ENCODE assay signal across 8 cellular contexts in genomic region chrX:12975999-12976558, GRCh38. TPM values are rescaled to one million over a fixed set of nuclear protein-coding genes. Genes with fewer than 3 reads are reported as not detected.
A peak's percentile ranks its signal among the peaks of the same experiment; 100 is the strongest.
DNase-seq lines count a peak whose midpoint lies in the region; ATAC-seq, FAIRE-seq and TF ChIP-seq lines count a peak whose summit lies in the region.

No MANE protein-coding gene starts in this region.

- H3K27ac ChIP-seq in Panc1 (ENCODE audit: low read length) (peak overlapping the region; percentile 85), brain microvascular endothelial cell (peak overlapping the region; percentile 93), small intestine (ENCODE audit: low read depth in 1 of 2, low read length in 1 of 2) (peak overlapping the region; percentile 65 to 99)

- FAIRE-seq in small intestine (lab: Jason Lieb, UNC) = no peak

- no peaks in the 10 kb centered on the region for H3K9me3 ChIP-seq in Panc1 (ENCODE audit: control insufficient read depth, insufficient read depth, low read depth, low read length)
- H3K9me3 ChIP-seq in small intestine (ENCODE audit: control insufficient read depth, low read depth) = no peaks in the 10 kb centered on the region

- ATAC-seq in Panc1 = no peak
- no peak for ATAC-seq in GM21576 (IDR thresholded peaks at IDR 0.05; ENCODE audit: unreplicated experiment)
- no peak for ATAC-seq in HG02885 (IDR thresholded peaks at IDR 0.05; ENCODE audit: poor library complexity, unreplicated experiment)

- peak overlapping the region; percentile 68 to 80 for H3K4me3 ChIP-seq in Panc1 (ENCODE audit: low read depth in 2 of 2, low read length in 2 of 2)
- peak overlapping the region; percentile 84 for H3K4me3 ChIP-seq in brain microvascular endothelial cell (ENCODE audit: low read depth, low read length)
- peak overlapping the region; percentile 64 to 99 for H3K4me3 ChIP-seq in small intestine (ENCODE audit: low read depth in 1 of 2, low read length in 2 of 2)

- in situ Hi-C loops in ACHN (cut with HindIII; ENCODE audit: low pct_ligation_motif_present, low pct_unique_long_range_greater_than_20kb, low sequenced_read_pairs) = no loop called here
- in situ Hi-C loops in Panc1 (cut with HindIII; ENCODE audit: low pct_unique_long_range_greater_than_20kb, low sequenced_read_pairs) = no loop called here
- in situ Hi-C loops in brain microvascular endothelial cell (cut with HindIII; ENCODE audit: low pct_ligation_motif_present, low sequenced_read_pairs) = no loop called here

- POLR2A ChIA-PET in Panc1 (lab: Charles Lee) = interaction anchor here (0.7 kb wide), 2 partner anchors 229 to 1053 kb away, joined by 3 read pairs; no protein-coding TSS in a partner anchor

- H3K27me3 ChIP-seq in Panc1 (ENCODE audit: control insufficient read depth, insufficient read depth, low read length) = no peaks in the 10 kb centered on the region
- H3K27me3 ChIP-seq in brain microvascular endothelial cell (replicated peaks) = no peaks in the 10 kb centered on the region
- no peaks in the 10 kb centered on the region for H3K27me3 ChIP-seq in small intestine (ENCODE audit: control insufficient read depth in 2 of 2, insufficient read depth in 2 of 2, low read length in 2 of 2)

- WGBS in small intestine, 3 donors = 1 to 33% (median 3%) methylated on average over 34 of the region's 34 CpGs

- CTCF ChIA-PET in Panc1 (lab: Charles Lee) = no interaction called here

- H3K36me3 ChIP-seq in Panc1 (ENCODE audit: control insufficient read depth, insufficient read depth, low read length) (no peaks in the 10 kb centered on the region; the same call in none of the 2 replicates), brain microvascular endothelial cell (replicated peaks) (peaks cover 23% of the 10 kb centered on the region), small intestine (ENCODE audit: control insufficient read depth in 2 of 2, insufficient read depth in 2 of 2, low read length in 2 of 2) (no peaks in the 10 kb centered on the region)

- H3K4me1 ChIP-seq in Panc1 (ENCODE audit: control insufficient read depth, insufficient read depth, low read length) (peaks cover 12% of the 10 kb centered on the region; the same call in 1 of the 2 replicates), small intestine (ENCODE audit: control insufficient read depth in 2 of 2, insufficient read depth in 1 of 2, low read depth in 1 of 2, low read length in 1 of 2) (no peaks in the 10 kb centered on the region)

- intact Hi-C loops in Panc1 (cut with micrococcal nuclease; ENCODE audit: unreplicated experiment) = loop anchor here (10.0 kb wide), 2 partner anchors 99 to 509 kb away; no protein-coding TSS in a partner anchor

- BruUV-seq in Panc1 (replicated peaks; lab: Mats Ljungman, UMichigan) = no TSS peak

- TF ChIP-seq CTCF in Panc1 (IDR thresholded peaks at IDR 0.05) = no peak
- TF ChIP-seq CTCF in brain microvascular endothelial cell (IDR thresholded peaks at IDR 0.05; ENCODE audit: low read depth, low read length, missing control alignments) = no peak

- DNase-seq in ACHN = peak; percentile 42
- peak; percentile 24 for DNase-seq in H4 (ENCODE audit: low spot score)
- no peak for DNase-seq in Panc1 (ENCODE audit: low read depth, low spot score)
- peak; percentile 16 for DNase-seq in brain microvascular endothelial cell
- peak; percentile 38 for DNase-seq in iPS-NIHi11 (ENCODE audit: low spot score)
- no peak for DNase-seq in small intestine

RNA-seq across cellular contexts. Expression of gene TMSB4X, which starts 1.2 kb away (rescaled TPM):
- 6,124 and 7,364 TPM in 2 replicates for total RNA-seq in H4 (2014; rRNA removed; shearing (Covaris generic))
- total RNA-seq in Panc1 (2021; ENCODE audit: unreplicated experiment) = 2,928 TPM
- polyA plus RNA-seq in Panc1 (2012; ENCODE audit: insufficient read length) = 5,442 TPM
- 1,000 to 10,000 TPM; 3,848 to 6,707 (median 4,907) TPM for polyA plus RNA-seq in small intestine

Comparison
In these comparisons a context has a peak if more than half of its experiments do, and no peak if none do; other contexts are left out.
1. DNase-seq: peak in ACHN (single experiment), H4 (single experiment), brain microvascular endothelial cell (single experiment) and iPS-NIHi11 (single experiment); none in Panc1 (single experiment) and small intestine (single experiment).
2. Peak in every context shown above with its lines, with median percentiles within 50 percentile points of each other: H3K27ac ChIP-seq and H3K4me3 ChIP-seq.